Comparison of ENCODE assay signal across 30 cellular contexts in genomic region chr1:176141449-176141848, GRCh38.
"Had no signal": no experiment of that assay in that cellular context is flagged by ENCODE, and none has a peak within 500 bp of the region (broad histone marks: within the 10 kb centered on the region; RNA-seq: fewer than 3 reads in every experiment).

No MANE protein-coding gene starts in this region.

- ATAC-seq: activated CD4-positive, CD25-positive, alpha-beta regulatory T cell treated with anti-CD3 and anti-CD28 coated beads, Interleukin-2, amount 50 U/mL, for 24 hours; activated CD8-positive, alpha-beta T cell treated with anti-CD3 and anti-CD28 coated beads for 36 hours; activated naive CD8-positive, alpha-beta T cell treated with anti-CD3 and anti-CD28 coated beads, Interleukin-2, amount 50 U/mL, for 24 hours; activated T-cell treated with anti-CD3 and anti-CD28 coated beads, Interleukin-2, amount 50 U/mL, for 4 hours; activated T-helper 17 cell treated with anti-CD3 and anti-CD28 coated beads, Interleukin-2, amount 50 U/mL, for 72 hours; body of pancreas; effector memory CD8-positive, alpha-beta T cell; gastroesophageal sphincter; heart right ventricle; T-helper 17 cell had no signal

- DNase-seq: activated B cell treated with CpG ODN at 0.5 μM for 24 hours; activated CD4-positive, alpha-beta T cell treated with anti-CD3 and anti-CD28 coated beads for 48 hours; activated CD4-positive, alpha-beta T cell treated with anti-CD3 and anti-CD28 coated beads, Interleukin-2, amount 50 U/mL, for 1 hour; activated CD4-positive, alpha-beta T cell treated with anti-CD3 and anti-CD28 coated beads, Interleukin-2, amount 50 U/mL, for 48 hours; activated CD8-positive, alpha-beta memory T cell treated with anti-CD3 and anti-CD28 coated beads for 24 hours; activated CD8-positive, alpha-beta T cell treated with anti-CD3 and anti-CD28 coated beads for 36 hours; activated effector memory CD4-positive, alpha-beta T cell treated with Interleukin-2 at 50 U/mL for 16 hours; activated naive CD4-positive, alpha-beta T cell treated with anti-CD3 and anti-CD28 coated beads for 36 hours; activated naive CD8-positive, alpha-beta T cell treated with anti-CD3 and anti-CD28 coated beads for 36 hours; activated naive CD8-positive, alpha-beta T cell treated with anti-CD3 and anti-CD28 coated beads, Interleukin-2, amount 50 U/mL, for 24 hours; activated T-cell treated with anti-CD3 and anti-CD28 coated beads, Interleukin-2, amount 50 U/mL, for 4 hours; adrenal gland; amygdala; aorta; body of pancreas; caudate nucleus; cortex of kidney; dermis blood vessel endothelial cell; effector CD4-positive, alpha-beta T cell; effector memory CD8-positive, alpha-beta T cell; esophagus squamous epithelium; foreskin melanocyte; heart right ventricle; T-helper 1 cell; T-helper 17 cell; T1000; WERI-Rb-1 had no signal
